7 cellular contexts compared by ENCODE assay signal in genomic region chr14:106717544-106717943, GRCh38.
DNase-seq lines count a peak whose midpoint lies in the region; ATAC-seq and TF ChIP-seq lines count a peak whose summit lies in the region.
"Not testable (repeated sequence)": the region's sequence is repeated elsewhere in the genome, so short reads cannot be mapped to it uniquely, and the experiment has no call there.

No MANE protein-coding gene starts in this region.

- not testable (repeated sequence) for H3K4me3 Mint-ChIP-seq in naive thymus-derived CD4-positive, alpha-beta T cell

- H3K27me3 ChIP-seq in DOHH2 (ENCODE audit: control insufficient read depth, low read length); naive thymus-derived CD4-positive, alpha-beta T cell (ENCODE audit: control insufficient read depth in 2 of 2, insufficient read depth in 2 of 2, low read length in 2 of 2): not testable (repeated sequence)

- H3K27me3 Mint-ChIP-seq in naive thymus-derived CD4-positive, alpha-beta T cell: peaks cover 0 to 11% (median 0%) of the 10 kb centered on the region in 5 donors

- H3F3A ChIP-seq in DOHH2 (ENCODE audit: control insufficient read depth, insufficient read depth): not testable (repeated sequence)

- H3K9me3 Mint-ChIP-seq in activated naive CD4-positive, alpha-beta T cell treated with anti-CD3 and anti-CD28 coated beads, Interleukin-2, amount 50 U/mL, for 72 hours; naive thymus-derived CD4-positive, alpha-beta T cell: not testable (repeated sequence)

- intact Hi-C loops in naive thymus-derived CD4-positive, alpha-beta T cell (cut with micrococcal nuclease): not testable (repeated sequence)

- H3K36me3 ChIP-seq in DOHH2 (ENCODE audit: control insufficient read depth, low read length); naive thymus-derived CD4-positive, alpha-beta T cell (ENCODE audit: control insufficient read depth in 2 of 3, insufficient read depth in 3 of 3, low read length in 3 of 3): not testable (repeated sequence)

- DNase-seq in activated naive CD4-positive, alpha-beta T cell treated with anti-CD3 and anti-CD28 coated beads, Interleukin-2, amount 50 U/mL, for 72 hours (ENCODE audit: low spot score in 2 of 2); fibroblast of villous mesenchyme (ENCODE audit: low read depth); naive thymus-derived CD4-positive, alpha-beta T cell: not testable (repeated sequence)

- not testable (repeated sequence) for H3K9me2 ChIP-seq in DOHH2 (replicated peaks; ENCODE audit: control insufficient read depth, low read length)

- not testable (repeated sequence) for H3K79me2 ChIP-seq in DOHH2 (ENCODE audit: control insufficient read depth, low read length)

- not testable (repeated sequence) for H3K9me3 ChIP-seq in DOHH2 (ENCODE audit: control insufficient read depth, insufficient read depth, low read length); naive thymus-derived CD4-positive, alpha-beta T cell (ENCODE audit: control insufficient read depth in 2 of 3, low read length in 3 of 3)

- not testable (repeated sequence) for H3K36me3 Mint-ChIP-seq in activated naive CD4-positive, alpha-beta T cell treated with anti-CD3 and anti-CD28 coated beads, Interleukin-2, amount 50 U/mL, for 72 hours; naive thymus-derived CD4-positive, alpha-beta T cell

- not testable (repeated sequence) for H3K27ac Mint-ChIP-seq in activated naive CD4-positive, alpha-beta T cell treated with anti-CD3 and anti-CD28 coated beads, Interleukin-2, amount 50 U/mL, for 72 hours; naive thymus-derived CD4-positive, alpha-beta T cell

- CTCF ChIA-PET in naive thymus-derived CD4-positive, alpha-beta T cell (lab: Charles Lee): not testable (repeated sequence)

- not testable (repeated sequence) for H4K20me1 ChIP-seq in DOHH2 (ENCODE audit: control insufficient read depth, insufficient read depth, low read depth, low read length)

- peaks cover 0 to 25% (median 14%) of the 10 kb centered on the region in 7 donors for H3K4me1 Mint-ChIP-seq in naive thymus-derived CD4-positive, alpha-beta T cell

- H3K4me2 ChIP-seq in DOHH2 (ENCODE audit: low read length): not testable (repeated sequence)

- ATAC-seq in GM21528 (IDR thresholded peaks at IDR 0.05; ENCODE audit: low FRiP score, unreplicated experiment): peak; percentile 68
- peak; percentile 63 for ATAC-seq in HG03175 (IDR thresholded peaks at IDR 0.05; ENCODE audit: unreplicated experiment)
- ATAC-seq in SK-N-SH treated with all-trans-retinoic acid at 6 μM for 48 hours: peak; percentile 88
- ATAC-seq in activated naive CD4-positive, alpha-beta T cell treated with anti-CD3 and anti-CD28 coated beads, Interleukin-2, amount 50 U/mL, for 72 hours: peak; percentile 77 to 86
- ATAC-seq in naive thymus-derived CD4-positive, alpha-beta T cell: peak; percentile 91

- POLR2A ChIA-PET in naive thymus-derived CD4-positive, alpha-beta T cell (lab: Charles Lee): not testable (repeated sequence)

- not testable (repeated sequence) for H3K27ac ChIP-seq in DOHH2 (ENCODE audit: low read depth, low read length); naive thymus-derived CD4-positive, alpha-beta T cell (ENCODE audit: low read depth, low read length)

- not testable (repeated sequence) for H3K4me3 ChIP-seq in DOHH2 (ENCODE audit: low read length); fibroblast of villous mesenchyme (ENCODE audit: low read depth, low read length); naive thymus-derived CD4-positive, alpha-beta T cell (ENCODE audit: low read length)

- H3K4me1 ChIP-seq in DOHH2 (ENCODE audit: control insufficient read depth, low read length): peaks cover 36% of the 10 kb centered on the region
- peaks cover 11 to 14% of the 10 kb centered on the region in 2 donors for H3K4me1 ChIP-seq in naive thymus-derived CD4-positive, alpha-beta T cell (ENCODE audit: control insufficient read depth in 2 of 2, insufficient read depth in 2 of 2, low read length in 2 of 2)

- TF ChIP-seq CTCF in DOHH2 (IDR thresholded peaks at IDR 0.05; ENCODE audit: low read depth, low read length, poor library complexity, severe bottlenecking) (peak; percentile 45), fibroblast of villous mesenchyme (IDR thresholded peaks at IDR 0.05; ENCODE audit: insufficient read depth, low read depth, low read length) (peak; percentile 14)
